Comparison of ENCODE assay signal across 22 cellular contexts in the genomic region with DNA sequence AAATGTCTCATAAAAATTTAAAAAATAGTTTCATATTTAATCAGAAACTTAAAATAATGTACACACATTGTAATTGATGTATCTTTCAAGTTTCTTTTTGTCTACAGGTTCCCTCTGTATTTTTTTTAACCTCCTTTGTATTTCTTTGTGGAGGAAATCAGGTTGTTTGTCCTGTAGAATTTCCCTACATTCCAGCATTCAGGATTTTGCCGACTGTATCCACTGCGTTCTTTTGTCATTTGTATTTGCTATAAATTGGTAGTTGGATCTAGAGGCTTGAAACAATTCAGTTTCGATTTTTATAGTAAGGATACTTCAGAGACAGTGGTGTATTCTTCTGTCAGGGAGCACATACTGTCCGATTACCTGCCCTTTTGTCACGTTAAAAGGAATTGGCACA.
A peak's percentile ranks its signal among the peaks of the same experiment; 100 is the strongest.
DNase-seq lines count a peak whose midpoint lies in the region; ATAC-seq, FAIRE-seq and TF ChIP-seq lines count a peak whose summit lies in the region.
"Had no signal": no experiment of that assay in that cellular context is flagged by ENCODE, and none has a peak within 500 bp of the region (broad histone marks: within the 10 kb centered on the region; RNA-seq: fewer than 3 reads in every experiment).

No MANE protein-coding gene starts in this region.

- H3K27ac ChIP-seq in HUES64 (ENCODE audit: low read depth, low read length) (peak overlapping the region; percentile 48), neural progenitor cell (no peak overlapping the region), Peyer's patch (no peak overlapping the region)
- H3K27ac ChIP-seq: BLaER1, C4-2B, GM23248 had no signal

- H3K36me3 ChIP-seq in HUES64 (ENCODE audit: insufficient read depth, low read length) (no peaks in the 10 kb centered on the region), neural progenitor cell (no peaks in the 10 kb centered on the region), Peyer's patch (no peaks in the 10 kb centered on the region)
- H3K36me3 ChIP-seq: BLaER1 had no signal

- H3K27ac Mint-ChIP-seq in neural progenitor cell: no peak overlapping the region
- H3K27ac Mint-ChIP-seq: B cell; CD4-positive, CD25-positive, alpha-beta regulatory T cell; CD8-positive, alpha-beta T cell had no signal

- H3K9ac ChIP-seq in HUES64 (ENCODE audit: low read depth, low read length): no peak overlapping the region
- no peak overlapping the region for H3K9ac ChIP-seq in neural progenitor cell
- H3K9ac ChIP-seq: BLaER1, GM23248 had no signal

- no peaks in the 10 kb centered on the region for H3K27me3 ChIP-seq in HUES64 (ENCODE audit: insufficient read depth, low read length)
- H3K27me3 ChIP-seq in neural progenitor cell: no peaks in the 10 kb centered on the region
- no peaks in the 10 kb centered on the region for H3K27me3 ChIP-seq in Peyer's patch
- H3K27me3 ChIP-seq: BLaER1 had no signal

- H3K9me3 ChIP-seq in HUES64 (ENCODE audit: insufficient read depth, low read depth, low read length) (no peaks in the 10 kb centered on the region), neural progenitor cell (ENCODE audit: low read depth) (no peaks in the 10 kb centered on the region), Peyer's patch (no peaks in the 10 kb centered on the region)
- H3K9me3 ChIP-seq: BLaER1, Caco-2 had no signal

- H3K4me3 ChIP-seq in HUES64 (ENCODE audit: low read length): no peak overlapping the region
- H3K4me3 ChIP-seq in neural progenitor cell: no peak overlapping the region
- no peak overlapping the region for H3K4me3 ChIP-seq in Peyer's patch
- H3K4me3 ChIP-seq: BLaER1, GM23248 had no signal

- H3K27me3 Mint-ChIP-seq in neural progenitor cell (ENCODE audit: insufficient read depth, low read depth): peaks cover 3% of the 10 kb centered on the region
- H3K27me3 Mint-ChIP-seq: CD4-positive, CD25-positive, alpha-beta regulatory T cell had no signal

- WGBS in HUES64: 73% methylated on average over 5 of the region's 5 CpGs

- no peak for ATAC-seq in HG03571 (IDR thresholded peaks at IDR 0.05; ENCODE audit: unreplicated experiment)
- ATAC-seq: CD8-positive, alpha-beta T cell had no signal

- H3K9me3 Mint-ChIP-seq in neural progenitor cell: no peaks in the 10 kb centered on the region
- H3K9me3 Mint-ChIP-seq: CD8-positive, alpha-beta T cell had no signal

- H3K79me2 ChIP-seq in neural progenitor cell (ENCODE audit: low read depth): no peaks in the 10 kb centered on the region

- H3K36me3 Mint-ChIP-seq in neural progenitor cell: no peaks in the 10 kb centered on the region
- H3K36me3 Mint-ChIP-seq: CD4-positive, CD25-positive, alpha-beta regulatory T cell; CD8-positive, alpha-beta T cell had no signal

- H4K20me1 ChIP-seq in neural progenitor cell (ENCODE audit: low read depth): no peaks in the 10 kb centered on the region
- H4K20me1 ChIP-seq: BLaER1 had no signal

- DNase-seq in ACHN: peak; percentile 21
- no peak for DNase-seq in frontal cortex (ENCODE audit: low spot score in 2 of 2)
- DNase-seq in neural progenitor cell (ENCODE audit: low spot score): no peak
- no peak for DNase-seq in Peyer's patch
- no peak for DNase-seq in globus pallidus (ENCODE audit: low spot score)
- no peak for DNase-seq in iPS-NIHi11 (ENCODE audit: low spot score)
- DNase-seq: 8988T; Caco-2; CD4-positive, CD25-positive, alpha-beta regulatory T cell; CD8-positive, alpha-beta T cell; DMS153; DND-41; GM23248; HCEC 1CT had no signal

- H3K4me2 ChIP-seq in neural progenitor cell: no peak overlapping the region
- H3K4me2 ChIP-seq: BLaER1 had no signal

- FAIRE-seq in frontal cortex (lab: Jason Lieb, UNC): peak; percentile 6
- FAIRE-seq: G401.6, GM12892, H54 had no signal

- H3K4me1 ChIP-seq in HUES64 (ENCODE audit: insufficient read depth, low read length) (peaks cover 51% of the 10 kb centered on the region), neural progenitor cell (peaks cover 26% of the 10 kb centered on the region), Peyer's patch (no peaks in the 10 kb centered on the region)
- H3K4me1 ChIP-seq: BLaER1 had no signal

- peaks cover 6% of the 10 kb centered on the region for H3K4me1 Mint-ChIP-seq in neural progenitor cell
- H3K4me1 Mint-ChIP-seq: B cell; CD4-positive, CD25-positive, alpha-beta regulatory T cell had no signal

- peak overlapping the region; percentile 11 for H2AFZ ChIP-seq in neural progenitor cell (replicated peaks)
- H2AFZ ChIP-seq: GM23248 had no signal

- no peak overlapping the region for H3K4me3 Mint-ChIP-seq in neural progenitor cell
- H3K4me3 Mint-ChIP-seq: B cell; CD4-positive, CD25-positive, alpha-beta regulatory T cell; CD8-positive, alpha-beta T cell had no signal

- TF ChIP-seq CTCF in neural progenitor cell (IDR thresholded peaks at IDR 0.05): no peak
- no peak for TF ChIP-seq CTCF in Peyer's patch (IDR thresholded peaks at IDR 0.05)

- no peak for TF ChIP-seq POLR2A in Peyer's patch (IDR thresholded peaks at IDR 0.05)

- no peaks in the 10 kb centered on the region for H3F3A ChIP-seq in neural progenitor cell (ENCODE audit: low read depth)

- in situ Hi-C loops in ACHN (cut with HindIII; ENCODE audit: low pct_ligation_motif_present, low pct_unique_long_range_greater_than_20kb, low sequenced_read_pairs): no loop called here
